In the genomic region with DNA sequence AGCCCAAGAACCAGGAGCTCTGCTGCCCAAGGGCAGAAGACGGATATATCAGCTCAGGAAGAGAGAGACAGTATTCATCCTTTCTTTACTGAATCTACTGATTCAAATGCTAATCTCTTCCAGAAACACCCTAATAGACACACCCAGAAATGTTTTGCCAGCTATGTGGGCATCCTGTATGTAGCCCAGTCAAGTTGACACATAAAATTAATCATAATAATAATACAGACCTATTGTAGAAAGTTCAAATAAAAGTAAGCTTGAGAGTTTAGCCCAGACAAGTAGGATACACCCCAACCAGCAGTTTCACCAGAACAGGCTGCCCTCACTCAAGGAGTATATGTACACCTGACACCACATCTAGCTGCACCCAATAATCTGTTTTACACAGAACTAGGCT, we compare ENCODE assay signal across 8 cellular contexts.
"Had no signal": no experiment of that assay in that cellular context is flagged by ENCODE, and none has a peak within 500 bp of the region (broad histone marks: within the 10 kb centered on the region; RNA-seq: fewer than 3 reads in every experiment).

No MANE protein-coding gene starts in this region.

- DNase-seq: GM23248, GOT3, H7, H9, HCEC 1CT, HFFc6 had no signal

- H3K4me1 ChIP-seq: HAP-1 had no signal

- H2AFZ ChIP-seq: GM23248 had no signal

- H3K36me3 ChIP-seq: HAP-1 had no signal

- H3K27ac Mint-ChIP-seq: H9, HFFc6 had no signal

- H3K27ac ChIP-seq: GM23248 had no signal

- ATAC-seq: HCT116 had no signal

- H3K4me3 Mint-ChIP-seq: H9, HFFc6 had no signal

- H3K4me3 ChIP-seq: GM23248, HAP-1 had no signal

- H3K9me3 ChIP-seq: HAP-1 had no signal
